23 cellular contexts compared by ENCODE assay signal in genomic region chr3:171687998-171688397, GRCh38.
"Had no signal": no experiment of that assay in that cellular context is flagged by ENCODE, and none has a peak within 500 bp of the region (broad histone marks: within the 10 kb centered on the region; RNA-seq: fewer than 3 reads in every experiment).

No MANE protein-coding gene starts in this region.

- H3K9ac ChIP-seq: KMS-11 had no signal

- H3K9me3 ChIP-seq: SJSA1 had no signal

- H3K4me3 Mint-ChIP-seq: IgD-negative memory B cell had no signal

- H3K4me3 ChIP-seq: K562, SJSA1, SK-N-MC had no signal

- H3K27ac Mint-ChIP-seq: IgD-negative memory B cell had no signal

- H3K4me1 ChIP-seq: SJSA1 had no signal

- H3K27me3 Mint-ChIP-seq: IgD-negative memory B cell had no signal

- H3K4me2 ChIP-seq: KMS-11 had no signal

- H3K27ac ChIP-seq: KMS-11, SJSA1, SK-N-MC had no signal

- DNase-seq: Kasumi-1, MM.1S, NCI-H1092 treated with DMSO at 0.1 percent for 48 hours, NCI-H1436, NCI-H187, NCI-H2029, NCI-H2081 treated with DMSO at 0.1 percent for 48 hours, NCI-H2171, NCI-H226, NCI-H446, NCI-H510A, NCI-H69, NCI-H774, Right ventricle myocardium superior, RPMI8226, SIG-M5 had no signal

- H3K9me3 Mint-ChIP-seq: IgD-negative memory B cell had no signal

- H3K27me3 ChIP-seq: SJSA1 had no signal

- H3K36me3 ChIP-seq: SJSA1 had no signal

- FAIRE-seq: HTR-8/SVneo, K562, RCC 7860 had no signal
